Comparison of ENCODE assay signal across 26 cellular contexts in genomic region chrX:131548994-131549393, GRCh38. TPM values are rescaled to one million over a fixed set of nuclear protein-coding genes. Genes with fewer than 3 reads are reported as not detected.
"Had no signal": no experiment of that assay in that cellular context is flagged by ENCODE, and none has a peak within 500 bp of the region (broad histone marks: within the 10 kb centered on the region; RNA-seq: fewer than 3 reads in every experiment).

No MANE protein-coding gene starts in this region.

- H3K9me3 ChIP-seq: SJSA1 had no signal

- H3K36me3 ChIP-seq: SJSA1 had no signal

- H3K9ac ChIP-seq: KMS-11 had no signal

- H3K4me1 ChIP-seq: SJSA1 had no signal

- H3K4me3 ChIP-seq: SJSA1, SK-N-MC had no signal

- H3K4me2 ChIP-seq: KMS-11 had no signal

- H3K27ac ChIP-seq: HL-60, KMS-11, SJSA1, SK-N-MC had no signal

- DNase-seq: IMR-90, Kasumi-1, MV-4-11, NCI-H1048, NCI-H1105, NCI-H1417, NCI-H1436 treated with DMSO at 0.1 percent for 48 hours, NCI-H1694, NCI-H187 treated with DMSO at 0.1 percent for 48 hours, NCI-H2029 treated with DMSO at 0.1 percent for 48 hours, NCI-H2171 treated with DMSO at 0.1 percent for 48 hours, NCI-H345, NCI-H446 treated with DMSO at 0.1 percent for 48 hours, NCI-H510A treated with DMSO at 0.1 percent for 48 hours, NCI-H526, NCI-H748 treated with DMSO at 0.1 percent for 48 hours, Right ventricle myocardium superior, RPMI8226, SIG-M5 had no signal

- FAIRE-seq: HTR-8/SVneo, RCC 7860 had no signal

- H3K27me3 ChIP-seq: SJSA1 had no signal

RNA-seq across cellular contexts. Expression of gene OR13H1, which starts 5.1 kb away (rescaled TPM):
- total RNA-seq: IMR-90, MCF 10A, Right ventricle myocardium superior, SJSA1 had no signal
- polyA plus RNA-seq: IMR-90 had no signal
